20 cellular contexts compared by ENCODE assay signal in the genomic region with DNA sequence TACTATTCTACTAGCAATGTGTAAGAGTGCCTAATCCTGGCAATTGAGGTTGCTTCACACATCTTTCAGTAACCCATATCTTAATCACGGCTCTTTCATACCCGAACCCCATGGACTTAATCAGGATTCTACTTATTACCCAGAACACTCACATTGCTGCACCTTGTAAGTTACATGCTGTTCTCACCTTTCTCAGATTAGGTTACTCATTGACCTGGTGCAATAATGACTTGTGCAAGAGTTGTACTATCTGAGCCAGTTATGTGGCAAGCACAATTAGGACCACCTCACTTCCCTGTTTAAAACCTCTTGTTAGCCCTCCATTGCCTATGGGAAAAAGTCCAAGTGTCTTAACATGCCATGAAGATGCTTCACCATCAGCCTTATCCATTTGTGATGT.
"Had no signal": no experiment of that assay in that cellular context is flagged by ENCODE, and none has a peak within 500 bp of the region (broad histone marks: within the 10 kb centered on the region; RNA-seq: fewer than 3 reads in every experiment).

No MANE protein-coding gene starts in this region.

- H3K9me3 ChIP-seq: esophagus squamous epithelium, thoracic aorta, upper lobe of left lung had no signal

- DNase-seq: activated gamma-delta T cell treated with Interleukin-2 at 50 U/mL for 16 hours; activated T-cell treated with anti-CD3 and anti-CD28 coated beads, Interleukin-2, amount 50 U/mL, for 1 hour; aorta; central memory CD4-positive, alpha-beta T cell; esophagus squamous epithelium; heart left ventricle; kidney; left ventricle myocardium inferior; naive thymus-derived CD8-positive, alpha-beta T cell; posterior cingulate gyrus; stimulated activated CD4-positive, alpha-beta T cell treated with anti-CD3 and anti-CD28 coated beads, Interleukin-2, amount 100 ng/mL, for 48 hours; stimulated activated CD8-positive, alpha-beta memory T cell treated with anti-CD3 and anti-CD28 coated beads, Interleukin-4, amount 100 ng/mL, for 48 hours; stimulated activated naive B cell treated with anti-CD40 and anti-IgM and Interleukin-4, amounts not matched to agents 10 μg/mL and 1 μg/mL and 100 μg/mL, for 72 hours; T-cell; upper lobe of left lung had no signal

- H3K36me3 ChIP-seq: esophagus squamous epithelium, heart left ventricle, left ventricle myocardium inferior, neural progenitor cell, thoracic aorta, upper lobe of left lung had no signal

- H3K27ac ChIP-seq: esophagus squamous epithelium, heart left ventricle, left ventricle myocardium inferior, neural progenitor cell, thoracic aorta, upper lobe of left lung had no signal

- H3K4me3 ChIP-seq: esophagus squamous epithelium, heart left ventricle, left ventricle myocardium inferior, neural progenitor cell, thoracic aorta, upper lobe of left lung had no signal

- H3K36me3 Mint-ChIP-seq: activated naive CD4-positive, alpha-beta T cell treated with anti-CD3 and anti-CD28 coated beads, Interleukin-2, amount 50 U/mL, for 24 hours; naive thymus-derived CD8-positive, alpha-beta T cell; stimulated activated naive B cell treated with anti-CD40 and anti-IgM and Interleukin-4, amounts not matched to agents 10 μg/mL and 1 μg/mL and 100 μg/mL, for 72 hours; T-cell had no signal

- H3K27me3 ChIP-seq: esophagus squamous epithelium, heart left ventricle, neural progenitor cell, upper lobe of left lung had no signal

- H3K4me1 ChIP-seq: esophagus squamous epithelium, heart left ventricle, left ventricle myocardium inferior, neural progenitor cell, upper lobe of left lung had no signal

- H3K27me3 Mint-ChIP-seq: activated naive CD4-positive, alpha-beta T cell treated with anti-CD3 and anti-CD28 coated beads, Interleukin-2, amount 50 U/mL, for 24 hours; brain had no signal

- H3K4me1 Mint-ChIP-seq: activated naive CD4-positive, alpha-beta T cell treated with anti-CD3 and anti-CD28 coated beads, Interleukin-2, amount 50 U/mL, for 24 hours; naive thymus-derived CD8-positive, alpha-beta T cell; stimulated activated naive B cell treated with anti-CD40 and anti-IgM and Interleukin-4, amounts not matched to agents 10 μg/mL and 1 μg/mL and 100 μg/mL, for 72 hours; T-cell had no signal

- H3K9me3 Mint-ChIP-seq: activated naive CD4-positive, alpha-beta T cell treated with anti-CD3 and anti-CD28 coated beads, Interleukin-2, amount 50 U/mL, for 24 hours had no signal

- ATAC-seq: heart left ventricle; naive thymus-derived CD8-positive, alpha-beta T cell; sciatic nerve; stimulated activated naive B cell treated with anti-CD40 and anti-IgM and Interleukin-4, amounts not matched to agents 10 μg/mL and 1 μg/mL and 100 μg/mL, for 72 hours; T-cell had no signal

- H3K4me3 Mint-ChIP-seq: activated naive CD4-positive, alpha-beta T cell treated with anti-CD3 and anti-CD28 coated beads, Interleukin-2, amount 50 U/mL, for 24 hours; brain; naive thymus-derived CD8-positive, alpha-beta T cell; neural progenitor cell; stimulated activated naive B cell treated with anti-CD40 and anti-IgM and Interleukin-4, amounts not matched to agents 10 μg/mL and 1 μg/mL and 100 μg/mL, for 72 hours; T-cell had no signal

- H3K27ac Mint-ChIP-seq: activated naive CD4-positive, alpha-beta T cell treated with anti-CD3 and anti-CD28 coated beads, Interleukin-2, amount 50 U/mL, for 24 hours; naive thymus-derived CD8-positive, alpha-beta T cell; neural progenitor cell; stimulated activated naive B cell treated with anti-CD40 and anti-IgM and Interleukin-4, amounts not matched to agents 10 μg/mL and 1 μg/mL and 100 μg/mL, for 72 hours; T-cell had no signal
